Comparison of ENCODE assay signal across 13 cellular contexts in genomic region chr9:107024193-107024592, GRCh38.
DNase-seq lines count a peak whose midpoint lies in the region; ATAC-seq, FAIRE-seq and TF ChIP-seq lines count a peak whose summit lies in the region.
"Had no signal": no experiment of that assay in that cellular context is flagged by ENCODE, and none has a peak within 500 bp of the region (broad histone marks: within the 10 kb centered on the region; RNA-seq: fewer than 3 reads in every experiment).

No MANE protein-coding gene starts in this region.

- H3K36me3 ChIP-seq in DND-41 (ENCODE audit: insufficient read depth, low read length) (no peaks in the 10 kb centered on the region), esophagus muscularis mucosa (no peaks in the 10 kb centered on the region)

- H4K20me1 ChIP-seq in DND-41 (ENCODE audit: insufficient read depth, low read length) = no peaks in the 10 kb centered on the region

- no peak overlapping the region for H3K4me2 ChIP-seq in DND-41 (ENCODE audit: insufficient read depth, low read length)

- H3K27me3 ChIP-seq in DND-41 (ENCODE audit: insufficient read depth, low read length, poor library complexity) (no peaks in the 10 kb centered on the region), esophagus muscularis mucosa (no peaks in the 10 kb centered on the region)

- intact Hi-C loops in esophagus muscularis mucosa (cut with DNase I) = loop anchor here (10.0 kb wide), 2 partner anchors 151 to 159 kb away; partner anchors contain the start of gene ZNF462

- H3K4me1 ChIP-seq in DND-41 (ENCODE audit: insufficient read depth, low read length) = peaks cover 47% of the 10 kb centered on the region
- H3K4me1 ChIP-seq in esophagus muscularis mucosa = peaks cover 10 to 18% (median 17%) of the 10 kb centered on the region in 4 donors

- H3K9ac ChIP-seq in DND-41 (ENCODE audit: low read depth, low read length) = no peak overlapping the region

- FAIRE-seq in RCC 7860 (lab: Jason Lieb, UNC) = peak; percentile 69

- WGBS in esophagus muscularis mucosa = 67% methylated on average over 2 of the region's 2 CpGs

- TF ChIP-seq EP300 in esophagus muscularis mucosa (IDR thresholded peaks at IDR 0.05) = no peak

- H3K4me3 ChIP-seq in DND-41 (ENCODE audit: low read depth in 1 of 2, low read length in 2 of 2) (no peak overlapping the region), esophagus muscularis mucosa (no peak overlapping the region)

- H3K9me3 ChIP-seq in DND-41 (ENCODE audit: insufficient read depth, low read length, severe bottlenecking) (peaks cover 3% of the 10 kb centered on the region), esophagus muscularis mucosa (no peaks in the 10 kb centered on the region)

- no peaks in the 10 kb centered on the region for H3K79me2 ChIP-seq in DND-41 (ENCODE audit: insufficient read depth, low read length)

- H3K27ac ChIP-seq in DND-41 (ENCODE audit: low read length) = peak overlapping the region; percentile 67; the same call in 1 of the 2 replicates
- no peak overlapping the region for H3K27ac ChIP-seq in esophagus muscularis mucosa (replicated peaks in 1 of 4)
- H3K27ac ChIP-seq: VCaP had no signal

- no peak overlapping the region for H2AFZ ChIP-seq in DND-41 (ENCODE audit: low read depth, low read length)

- peak; percentile 46 for DNase-seq in DND-41
- DNase-seq in RCC 7860 (ENCODE audit: low spot score) = peak; percentile 66
- no peak for DNase-seq in putamen (ENCODE audit: low spot score)
- no peak for DNase-seq in iPS-NIHi7 (ENCODE audit: extremely low spot score)
- no peak for DNase-seq in esophagus muscularis mucosa (ENCODE audit: extremely low spot score)
- DNase-seq: activated naive CD4-positive, alpha-beta T cell treated with Interleukin-2 at 50 U/mL for 16 hours; AML-193; effector memory CD8-positive, alpha-beta T cell; Karpas-422 had no signal

- TF ChIP-seq POLR2A in esophagus muscularis mucosa (IDR thresholded peaks at IDR 0.05; ENCODE audit: low read depth) = no peak

- ATAC-seq in DND-41 (ENCODE audit: insufficient read depth, low read depth) = peak; percentile 85
- ATAC-seq in GM19397 (IDR thresholded peaks at IDR 0.05; ENCODE audit: unreplicated experiment) = peak; percentile 91
- ATAC-seq in HG03097 (IDR thresholded peaks at IDR 0.05; ENCODE audit: low FRiP score, unreplicated experiment) = peak; percentile 89
- no peak for ATAC-seq in activated CD4-positive, CD25-positive, alpha-beta regulatory T cell treated with anti-CD3 and anti-CD28 coated beads, Interleukin-2, amount 50 U/mL, for 24 hours
- ATAC-seq: effector memory CD8-positive, alpha-beta T cell had no signal

- TF ChIP-seq CTCF in DND-41 (IDR thresholded peaks at IDR 0.05; ENCODE audit: borderline replicate concordance, extremely low read depth, low read length, poor library complexity, severe bottlenecking) = peak; percentile 14
- TF ChIP-seq CTCF in esophagus muscularis mucosa (IDR thresholded peaks at IDR 0.05) = no peak

Comparison
In these comparisons a context has a peak if more than half of its experiments do, and no peak if none do; other contexts are left out.
1. ATAC-seq: peak in DND-41 (single experiment), GM19397 (single experiment) and HG03097 (single experiment); none in activated CD4-positive, CD25-positive, alpha-beta regulatory T cell treated with anti-CD3 and anti-CD28 coated beads, Interleukin-2, amount 50 U/mL, for 24 hours (0 of 2).
2. DNase-seq: peak in DND-41 (single experiment) and RCC 7860 (single experiment); none in putamen (single experiment), iPS-NIHi7 (single experiment) and esophagus muscularis mucosa (single experiment).